Comparison of ENCODE assay signal across 8 cellular contexts in the genomic region with DNA sequence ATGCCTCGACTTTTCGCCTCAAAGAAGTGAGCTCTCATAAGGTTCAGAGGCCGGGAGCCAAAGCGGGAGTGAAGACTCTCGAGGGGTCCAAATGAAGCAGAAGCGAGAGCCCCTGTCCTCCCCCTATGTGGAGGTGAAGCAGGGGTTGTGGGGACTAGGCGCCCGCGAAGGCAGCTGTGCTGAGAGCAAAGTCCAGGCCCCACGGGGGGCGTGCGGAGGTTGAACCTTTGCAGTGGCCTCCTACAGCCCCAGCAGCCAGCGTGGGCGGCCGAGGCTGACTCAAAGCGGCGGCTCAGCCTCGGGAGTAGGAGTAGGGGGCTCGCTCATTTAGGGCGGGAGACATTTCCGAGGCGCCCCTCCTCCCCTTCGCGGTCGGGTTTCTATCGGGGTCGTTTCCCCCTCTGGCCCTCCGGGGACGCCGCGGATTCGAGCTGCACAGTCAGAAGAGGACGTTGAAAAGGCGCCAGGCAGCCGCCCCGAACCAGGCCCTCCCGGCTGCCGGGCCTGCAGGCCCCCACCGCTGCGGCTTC. TPM values are rescaled to one million over a fixed set of nuclear protein-coding genes. Genes with fewer than 3 reads are reported as not detected.
DNase-seq lines count a peak whose midpoint lies in the region; ATAC-seq and TF ChIP-seq lines count a peak whose summit lies in the region.

No MANE protein-coding gene starts in this region.

- intact Hi-C loops in A673 (cut with micrococcal nuclease; ENCODE audit: unreplicated experiment): loop anchor here (2.0 to 5.0 kb wide), 3 partner anchors 75 to 220 kb away; no protein-coding TSS in a partner anchor

- peaks cover 38% of the 10 kb centered on the region for H3K79me2 ChIP-seq in SU-DHL-6 (ENCODE audit: insufficient read depth, low read length)

- H3K4me1 ChIP-seq in A673 (ENCODE audit: insufficient read depth, low read length, poor library complexity, severe bottlenecking) (peaks cover 45% of the 10 kb centered on the region), urinary bladder (ENCODE audit: insufficient read depth) (peaks cover 2% of the 10 kb centered on the region)

- peaks cover 20% of the 10 kb centered on the region for H4K20me1 ChIP-seq in SU-DHL-6 (ENCODE audit: low read depth, low read length)

- no peak for TF ChIP-seq CTCF in A673 (conservative IDR thresholded peaks at IDR 0.05; ENCODE audit: low read depth, low read length)
- no peak for TF ChIP-seq CTCF in SU-DHL-6 (IDR thresholded peaks at IDR 0.05; ENCODE audit: insufficient read depth, low read length, poor library complexity, severe bottlenecking)
- TF ChIP-seq CTCF in omental fat pad (IDR thresholded peaks at IDR 0.05): no peak

- no peaks in the 10 kb centered on the region for H3K9me3 ChIP-seq in A673 (ENCODE audit: low read depth, low read length, poor library complexity, severe bottlenecking)
- no peaks in the 10 kb centered on the region for H3K9me3 ChIP-seq in SU-DHL-6 (ENCODE audit: insufficient read depth, low read length)

- CTCF ChIA-PET in A673 (lab: Charles Lee): interaction anchor here (0.6 kb wide), 1 partner anchor 76 kb away, joined by 3 read pairs; no protein-coding TSS in a partner anchor

- H3K27ac ChIP-seq in A673 (ENCODE audit: low read depth, low read length, poor library complexity, severe bottlenecking) (peak overlapping the region; percentile 88), SU-DHL-6 (ENCODE audit: low read depth, low read length) (peak overlapping the region; percentile 59), epithelial cell of prostate (peak overlapping the region; percentile 22), urinary bladder (ENCODE audit: low read depth) (peak overlapping the region; percentile 97)

- H3K27me3 ChIP-seq in A673 (replicated peaks; ENCODE audit: insufficient read depth, low read depth, low read length, poor library complexity) (no peaks in the 10 kb centered on the region), SU-DHL-6 (ENCODE audit: low read length) (no peaks in the 10 kb centered on the region)

- H3K4me3 ChIP-seq in A673 (ENCODE audit: low read depth, low read length, poor library complexity, severe bottlenecking) (peak overlapping the region; percentile 95), SU-DHL-6 (ENCODE audit: insufficient read depth, low read length, poor library complexity, severe bottlenecking) (peak overlapping the region; percentile 53), urinary bladder (ENCODE audit: low read depth, low read length) (peak overlapping the region; percentile 91)

- POLR2A ChIA-PET in A673 (lab: Charles Lee; ENCODE audit: low non-redundant PET): interaction anchor here (0.7 kb wide), 1 partner anchor 51 kb away, joined by 6 read pairs; no protein-coding TSS in a partner anchor

- TSS peak; percentile 55 for BruUV-seq in A673 (replicated peaks; lab: Mats Ljungman, UMichigan)

- 2% methylated on average over 40 of the region's 40 CpGs for WGBS in urinary bladder

- ATAC-seq in GM18868 (IDR thresholded peaks at IDR 0.05; ENCODE audit: unreplicated experiment) (peak; percentile 27), HG03064 (IDR thresholded peaks at IDR 0.05; ENCODE audit: low read depth, unreplicated experiment) (peak; percentile 20), omental fat pad (ENCODE audit: low FRiP score) (peak; percentile 76)

- DNase-seq in A673 (ENCODE audit: low spot score): no peak
- no peak for DNase-seq in epithelial cell of prostate (ENCODE audit: low read depth, low spot score)
- peak; percentile 54 for DNase-seq in omental fat pad (ENCODE audit: low spot score)
- no peak for DNase-seq in NOMO-1 (lab: John Stamatoyannopoulos, UW; ENCODE audit: unreplicated experiment in 2 of 2)

- H3K36me3 ChIP-seq in A673 (ENCODE audit: insufficient read depth, low read length, poor library complexity, severe bottlenecking): no peaks in the 10 kb centered on the region
- no peaks in the 10 kb centered on the region for H3K36me3 ChIP-seq in SU-DHL-6 (ENCODE audit: low read length)
- H3K36me3 ChIP-seq in urinary bladder (ENCODE audit: insufficient read depth): no peaks in the 10 kb centered on the region

- peaks cover 22% of the 10 kb centered on the region for H3F3A ChIP-seq in SU-DHL-6 (ENCODE audit: insufficient read depth)

- peak overlapping the region; percentile 75 for H3K4me2 ChIP-seq in SU-DHL-6 (ENCODE audit: low read depth, low read length, poor library complexity, severe bottlenecking)

- peak overlapping the region; percentile 67 for H3K9ac ChIP-seq in SU-DHL-6 (ENCODE audit: low read length)

- H3K9me2 ChIP-seq in SU-DHL-6 (replicated peaks; ENCODE audit: insufficient read depth, low read length): no peaks in the 10 kb centered on the region

- peak overlapping the region; percentile 96 for H2AFZ ChIP-seq in SU-DHL-6 (ENCODE audit: low read depth, low read length, severe bottlenecking)

RNA-seq across cellular contexts. Expression of gene ADD3, which starts 0.5 kb away (rescaled TPM):
- total RNA-seq in A673 (2021) (80.5 and 82.9 TPM in 2 replicates), omental fat pad (100 to 1,000 TPM in 3 of 4 donors, 10 to 100 TPM in 1; 85.4 to 647 (median 252) TPM), urinary bladder (444 TPM)
- 83.4 TPM for polyA plus RNA-seq in urinary bladder

Comparison
In these comparisons a context has a peak if more than half of its experiments do, and no peak if none do; other contexts are left out.
1. H3K27ac ChIP-seq: peak in every context shown above with its lines; median percentile 97 in urinary bladder; 88 in A673; 59 in SU-DHL-6; 22 in epithelial cell of prostate.
2. ATAC-seq: peak in every context shown above with its lines; median percentile 76 in omental fat pad; 27 in GM18868; 20 in HG03064.